ENCODE assay signal across 24 cellular contexts in the genomic region with DNA sequence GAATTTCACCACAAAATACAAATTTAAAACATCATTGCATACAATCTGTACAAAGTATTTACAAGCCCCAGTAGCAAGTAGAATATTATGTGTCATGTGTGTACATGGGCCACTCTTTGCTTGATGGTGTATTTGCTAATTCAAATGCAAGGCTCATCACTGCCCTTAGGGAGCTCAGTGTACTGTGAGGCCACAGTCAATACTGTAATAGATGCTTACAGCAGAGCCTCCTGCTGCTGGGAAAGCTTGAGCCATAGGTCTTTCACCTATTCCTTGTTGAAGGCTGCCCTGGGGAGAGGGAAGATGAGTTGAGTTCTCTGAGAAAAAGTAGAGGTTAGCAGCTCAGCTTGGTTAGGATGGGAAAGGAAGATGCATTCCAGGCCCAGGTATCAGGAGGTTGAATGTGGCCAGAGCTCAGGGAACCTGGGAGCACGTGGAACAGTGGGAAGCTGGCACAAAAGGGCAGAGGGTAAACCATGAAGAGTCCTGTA.
"Had no signal": no experiment of that assay in that cellular context is flagged by ENCODE, and none has a peak within 500 bp of the region (broad histone marks: within the 10 kb centered on the region; RNA-seq: fewer than 3 reads in every experiment).

No MANE protein-coding gene starts in this region.

- H3K4me3 Mint-ChIP-seq: activated CD4-positive, alpha-beta memory T cell treated with anti-CD3 and anti-CD28 coated beads, Interleukin-2, amount 10 ng/mL, durations not matched to agents 7 days and 5 days; activated CD4-positive, alpha-beta T cell treated with anti-CD3 and anti-CD28 coated beads, Interleukin-2, amount 10 ng/mL, durations not matched to agents 7 days and 5 days; activated naive CD4-positive, alpha-beta T cell treated with anti-CD3 and anti-CD28 coated beads, Interleukin-2, amount 10 ng/mL, durations not matched to agents 7 days and 5 days; activated naive CD8-positive, alpha-beta T cell treated with anti-CD3 and anti-CD28 coated beads, Interleukin-2, amount 10 ng/mL, durations not matched to agents 7 days and 5 days; activated T-cell treated with anti-CD3 and anti-CD28 coated beads, Interleukin-2, amount 50 U/mL, for 24 hours; effector memory CD8-positive, alpha-beta T cell; natural killer cell treated with Interleukin-12 subunit alpha and Interleukin-12 subunit beta and Interleukin-15 and Interleukin-18, amount 100 ng/mL, for 72 hours; T-helper 17 cell had no signal

- H3K4me1 ChIP-seq: heart left ventricle, left lung, pancreas, right atrium auricular region, suprapubic skin, tibial artery had no signal

- ATAC-seq: effector memory CD8-positive, alpha-beta T cell; heart left ventricle; left lung; mucosa of descending colon; natural killer cell treated with Interleukin-12 subunit alpha and Interleukin-12 subunit beta and Interleukin-15 and Interleukin-18, amount 100 ng/mL, for 72 hours; pancreas; T-helper 17 cell had no signal

- H3K4me1 Mint-ChIP-seq: activated CD4-positive, alpha-beta memory T cell treated with anti-CD3 and anti-CD28 coated beads, Interleukin-2, amount 10 ng/mL, durations not matched to agents 7 days and 5 days; activated CD4-positive, alpha-beta T cell treated with anti-CD3 and anti-CD28 coated beads, Interleukin-2, amount 10 ng/mL, durations not matched to agents 7 days and 5 days; activated naive CD4-positive, alpha-beta T cell treated with anti-CD3 and anti-CD28 coated beads, Interleukin-2, amount 10 ng/mL, durations not matched to agents 7 days and 5 days; activated naive CD8-positive, alpha-beta T cell treated with anti-CD3 and anti-CD28 coated beads, Interleukin-2, amount 10 ng/mL, durations not matched to agents 7 days and 5 days; T-helper 17 cell had no signal

- H3K36me3 ChIP-seq: heart left ventricle, left lung, pancreas, right atrium auricular region, suprapubic skin, tibial artery had no signal

- H3K4me2 ChIP-seq: smooth muscle cell had no signal

- DNase-seq: activated CD4-positive, alpha-beta memory T cell treated with anti-CD3 and anti-CD28 coated beads, Interleukin-2, amount 10 ng/mL, durations not matched to agents 7 days and 5 days; activated CD4-positive, alpha-beta T cell treated with anti-CD3 and anti-CD28 coated beads for 1 hour; activated CD4-positive, alpha-beta T cell treated with anti-CD3 and anti-CD28 coated beads, Interleukin-2, amount 10 ng/mL, durations not matched to agents 7 days and 5 days; activated CD8-positive, alpha-beta memory T cell treated with anti-CD3 and anti-CD28 coated beads, Interleukin-2, amount 50 U/mL, for 48 hours; activated gamma-delta T cell; activated naive CD4-positive, alpha-beta T cell treated with anti-CD3 and anti-CD28 coated beads, Interleukin-2, amount 10 ng/mL, durations not matched to agents 7 days and 5 days; activated naive CD8-positive, alpha-beta T cell treated with anti-CD3 and anti-CD28 coated beads, Interleukin-2, amount 10 ng/mL, durations not matched to agents 7 days and 5 days; activated T-cell treated with anti-CD3 and anti-CD28 coated beads, Interleukin-2, amount 50 U/mL, for 24 hours; cortex of kidney; effector memory CD8-positive, alpha-beta T cell; heart left ventricle; left lung; mucosa of descending colon; pancreas; stimulated activated CD4-positive, alpha-beta T cell treated with anti-CD3 and anti-CD28 coated beads, Interleukin-1b, Interleukin-23, amount 100 ng/mL, for 48 hours; stimulated activated naive CD4-positive, alpha-beta T cell; T-helper 17 cell; T1000; tibial artery had no signal

- H3K9me3 ChIP-seq: mucosa of descending colon, pancreas, suprapubic skin, tibial artery had no signal

- H3K4me3 ChIP-seq: heart left ventricle, left lung, lung, mucosa of descending colon, pancreas, right atrium auricular region, smooth muscle cell, suprapubic skin, tibial artery had no signal

- H3K27me3 Mint-ChIP-seq: activated CD4-positive, alpha-beta memory T cell treated with anti-CD3 and anti-CD28 coated beads, Interleukin-2, amount 10 ng/mL, durations not matched to agents 7 days and 5 days; activated CD4-positive, alpha-beta T cell treated with anti-CD3 and anti-CD28 coated beads, Interleukin-2, amount 10 ng/mL, durations not matched to agents 7 days and 5 days; activated naive CD4-positive, alpha-beta T cell treated with anti-CD3 and anti-CD28 coated beads, Interleukin-2, amount 10 ng/mL, durations not matched to agents 7 days and 5 days; activated naive CD8-positive, alpha-beta T cell treated with anti-CD3 and anti-CD28 coated beads, Interleukin-2, amount 10 ng/mL, durations not matched to agents 7 days and 5 days; activated T-cell treated with anti-CD3 and anti-CD28 coated beads, Interleukin-2, amount 50 U/mL, for 24 hours; effector memory CD8-positive, alpha-beta T cell; natural killer cell treated with Interleukin-12 subunit alpha and Interleukin-12 subunit beta and Interleukin-15 and Interleukin-18, amount 100 ng/mL, for 72 hours; T-helper 17 cell had no signal

- H3K27ac ChIP-seq: heart left ventricle, left lung, pancreas, right atrium auricular region, suprapubic skin, tibial artery had no signal

- H3K27ac Mint-ChIP-seq: activated CD4-positive, alpha-beta memory T cell treated with anti-CD3 and anti-CD28 coated beads, Interleukin-2, amount 10 ng/mL, durations not matched to agents 7 days and 5 days; activated CD4-positive, alpha-beta T cell treated with anti-CD3 and anti-CD28 coated beads, Interleukin-2, amount 10 ng/mL, durations not matched to agents 7 days and 5 days; activated naive CD4-positive, alpha-beta T cell treated with anti-CD3 and anti-CD28 coated beads, Interleukin-2, amount 10 ng/mL, durations not matched to agents 7 days and 5 days; activated naive CD8-positive, alpha-beta T cell treated with anti-CD3 and anti-CD28 coated beads, Interleukin-2, amount 10 ng/mL, durations not matched to agents 7 days and 5 days; activated T-cell treated with anti-CD3 and anti-CD28 coated beads, Interleukin-2, amount 50 U/mL, for 24 hours; effector memory CD8-positive, alpha-beta T cell; natural killer cell treated with Interleukin-12 subunit alpha and Interleukin-12 subunit beta and Interleukin-15 and Interleukin-18, amount 100 ng/mL, for 72 hours; T-helper 17 cell had no signal

- H3K9me3 Mint-ChIP-seq: activated CD4-positive, alpha-beta T cell treated with anti-CD3 and anti-CD28 coated beads, Interleukin-2, amount 10 ng/mL, durations not matched to agents 7 days and 5 days had no signal

- H3K27me3 ChIP-seq: heart left ventricle, left lung, pancreas, right atrium auricular region, suprapubic skin, tibial artery had no signal

- H3K36me3 Mint-ChIP-seq: activated naive CD4-positive, alpha-beta T cell treated with anti-CD3 and anti-CD28 coated beads, Interleukin-2, amount 10 ng/mL, durations not matched to agents 7 days and 5 days; activated naive CD8-positive, alpha-beta T cell treated with anti-CD3 and anti-CD28 coated beads, Interleukin-2, amount 10 ng/mL, durations not matched to agents 7 days and 5 days; natural killer cell treated with Interleukin-12 subunit alpha and Interleukin-12 subunit beta and Interleukin-15 and Interleukin-18, amount 100 ng/mL, for 72 hours had no signal
